ENCODE assay signal across 8 cellular contexts in the genomic region with DNA sequence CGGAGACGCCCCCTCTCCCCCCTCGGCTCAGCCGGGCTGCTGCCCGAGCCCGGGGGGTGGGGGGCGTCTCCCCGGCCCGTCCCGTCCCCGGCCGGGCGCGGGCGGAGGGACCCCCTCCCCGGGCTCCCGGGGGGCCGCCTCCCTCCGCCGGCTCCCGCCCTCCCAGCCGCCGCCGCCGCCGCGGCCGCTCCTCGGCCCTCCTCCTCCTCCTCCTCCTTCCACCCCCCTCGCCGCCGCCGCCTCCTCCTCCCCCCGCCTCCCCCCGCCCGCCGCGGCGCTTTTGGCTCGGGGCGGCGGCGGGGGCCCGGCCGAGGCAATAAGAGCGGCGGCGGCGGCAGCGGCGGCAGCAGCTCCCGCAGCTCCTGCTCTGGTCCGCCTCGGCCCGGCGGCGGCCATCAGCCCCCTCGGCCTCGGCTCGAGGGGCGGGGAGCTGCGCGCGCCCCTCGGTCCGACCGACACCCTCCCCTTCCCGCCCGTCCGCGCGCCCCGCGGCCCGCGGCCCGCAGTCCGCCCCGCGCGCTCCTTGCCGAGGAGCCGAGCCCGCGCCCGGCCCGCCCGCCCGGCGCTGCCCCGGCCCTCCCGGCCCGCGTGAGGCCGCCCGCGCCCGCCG. TPM values are rescaled to one million over a fixed set of nuclear protein-coding genes. Genes with fewer than 3 reads are reported as not detected.
DNase-seq lines count a peak whose midpoint lies in the region; ATAC-seq and TF ChIP-seq lines count a peak whose summit lies in the region.

No MANE protein-coding gene starts in this region.

- H3K9me3 ChIP-seq in DND-41 (ENCODE audit: insufficient read depth, low read length, severe bottlenecking) (no peaks in the 10 kb centered on the region), ectodermal cell (ENCODE audit: control insufficient read depth, low read length) (no peaks in the 10 kb centered on the region), mesenchymal stem cell (ENCODE audit: control insufficient read depth, low read length) (no peaks in the 10 kb centered on the region)

- peak overlapping the region; percentile 71 for H3K4me3 Mint-ChIP-seq in activated CD4-positive, alpha-beta memory T cell treated with anti-CD3 and anti-CD28 coated beads, Interleukin-2, amount 10 ng/mL, durations not matched to agents 7 days and 5 days

- H3K27ac ChIP-seq in DND-41 (ENCODE audit: low read length) = peak overlapping the region; percentile 100
- peak overlapping the region; percentile 68 for H3K27ac ChIP-seq in ectodermal cell (ENCODE audit: insufficient read depth, low read depth, low read length, poor library complexity, severe bottlenecking)
- H3K27ac ChIP-seq in mesenchymal stem cell (ENCODE audit: low read length, poor library complexity, severe bottlenecking) = no peak overlapping the region

- TF ChIP-seq CTCF in DND-41 (IDR thresholded peaks at IDR 0.05; ENCODE audit: borderline replicate concordance, extremely low read depth, low read length, poor library complexity, severe bottlenecking) = no peak

- H3K9ac ChIP-seq in DND-41 (ENCODE audit: low read depth, low read length) (peak overlapping the region; percentile 93), mesenchymal stem cell (ENCODE audit: low read length) (peak overlapping the region; percentile 88)

- no peak overlapping the region for H2BK12ac ChIP-seq in mesenchymal stem cell (ENCODE audit: low read length in 2 of 2)

- H2AK5ac ChIP-seq in mesenchymal stem cell (ENCODE audit: low read length, severe bottlenecking) = no peak overlapping the region

- CTCF ChIA-PET in activated CD4-positive, alpha-beta memory T cell treated with anti-CD3 and anti-CD28 coated beads, Interleukin-2, amount 10 ng/mL, durations not matched to agents 7 days and 5 days (lab: Charles Lee) = no interaction called here

- H2AFZ ChIP-seq in DND-41 (ENCODE audit: low read depth, low read length) = no peak overlapping the region
- peak overlapping the region; percentile 61 for H2AFZ ChIP-seq in mesenchymal stem cell (ENCODE audit: low read depth, low read length)

- peak overlapping the region; percentile 99 to 100 for H3K14ac ChIP-seq in mesenchymal stem cell (ENCODE audit: low read length in 2 of 2)

- H3K4ac ChIP-seq in mesenchymal stem cell (ENCODE audit: low read depth in 1 of 2, low read length in 2 of 2) = peak overlapping the region; percentile 95 to 100

- H3K4me3 ChIP-seq in DND-41 (ENCODE audit: low read depth in 1 of 2, low read length in 2 of 2) (peak overlapping the region; percentile 19 to 85; a peak in 3 of 4 replicates), ectodermal cell (ENCODE audit: insufficient read depth, low read depth, low read length) (peak overlapping the region; percentile 67), mesenchymal stem cell (ENCODE audit: insufficient read depth in 1 of 2, low read depth in 1 of 2, low read length in 2 of 2) (peak overlapping the region; percentile 79 to 96)

- H3K4me1 ChIP-seq in DND-41 (ENCODE audit: insufficient read depth, low read length) = peaks cover 46% of the 10 kb centered on the region
- peaks cover 29% of the 10 kb centered on the region for H3K4me1 ChIP-seq in ectodermal cell (ENCODE audit: control insufficient read depth, insufficient read depth, low read length)
- H3K4me1 ChIP-seq in mesenchymal stem cell (ENCODE audit: control insufficient read depth, insufficient read depth, low read depth, low read length) = peaks cover 17% of the 10 kb centered on the region

- peak overlapping the region; percentile 79 for H2BK5ac ChIP-seq in mesenchymal stem cell (ENCODE audit: low read depth, low read length, poor library complexity, severe bottlenecking)

- peaks cover 29% of the 10 kb centered on the region for H3K36me3 Mint-ChIP-seq in activated CD4-positive, alpha-beta memory T cell treated with anti-CD3 and anti-CD28 coated beads, Interleukin-2, amount 10 ng/mL, durations not matched to agents 7 days and 5 days (ENCODE audit: low read depth)

- peak overlapping the region; percentile 28 for H2BK15ac ChIP-seq in mesenchymal stem cell (ENCODE audit: low read depth, poor library complexity, severe bottlenecking)

- POLR2A ChIA-PET in activated CD4-positive, alpha-beta memory T cell treated with anti-CD3 and anti-CD28 coated beads, Interleukin-2, amount 10 ng/mL, durations not matched to agents 7 days and 5 days (lab: Charles Lee) = interaction anchor here (0.5 to 1.4 kb wide), 10 partner anchors 14 to 276 kb away, joined by 3 to 14 read pairs (median 3); partner anchors contain the start of genes ATP5F1E, PRELID3B and STX16

- H2BK120ac ChIP-seq in mesenchymal stem cell (ENCODE audit: low read depth, low read length) = peak overlapping the region; percentile 99

- H3K27me3 Mint-ChIP-seq in activated CD4-positive, alpha-beta memory T cell treated with anti-CD3 and anti-CD28 coated beads, Interleukin-2, amount 10 ng/mL, durations not matched to agents 7 days and 5 days = no peaks in the 10 kb centered on the region

- H3K4me2 ChIP-seq in DND-41 (ENCODE audit: insufficient read depth, low read length) = peak overlapping the region; percentile 88
- peak overlapping the region; percentile 98 for H3K4me2 ChIP-seq in mesenchymal stem cell (ENCODE audit: low read length, poor library complexity, severe bottlenecking)

- no peak overlapping the region for H3K27ac Mint-ChIP-seq in activated CD4-positive, alpha-beta memory T cell treated with anti-CD3 and anti-CD28 coated beads, Interleukin-2, amount 10 ng/mL, durations not matched to agents 7 days and 5 days

- H3K18ac ChIP-seq in mesenchymal stem cell (ENCODE audit: low read depth in 1 of 2, low read length in 2 of 2) = peak overlapping the region; percentile 97 to 100

- no peak overlapping the region for H3K23ac ChIP-seq in mesenchymal stem cell (ENCODE audit: low read length in 2 of 2)

- peak overlapping the region; percentile 99 for H4K91ac ChIP-seq in mesenchymal stem cell (ENCODE audit: low read length)

- peak; percentile 11; the same call in 2 of the 3 replicates for ATAC-seq in DND-41 (ENCODE audit: insufficient read depth, low read depth)

- peaks cover 48% of the 10 kb centered on the region for H3K4me1 Mint-ChIP-seq in activated CD4-positive, alpha-beta memory T cell treated with anti-CD3 and anti-CD28 coated beads, Interleukin-2, amount 10 ng/mL, durations not matched to agents 7 days and 5 days

- H3K79me2 ChIP-seq in DND-41 (ENCODE audit: insufficient read depth, low read length) = peaks cover 70% of the 10 kb centered on the region

- H3K79me1 ChIP-seq in mesenchymal stem cell (replicated peaks; ENCODE audit: low read length, poor library complexity, severe bottlenecking) = peaks cover 8% of the 10 kb centered on the region

- H4K20me1 ChIP-seq in DND-41 (ENCODE audit: insufficient read depth, low read length) = peaks cover 36% of the 10 kb centered on the region

- 0% methylated on average over 90 to 93 of the region's 99 CpGs for WGBS in ectodermal cell, 2 experiments
- no CpG with 5 or more reads among the region's 99 CpGs for WGBS in mesenchymal stem cell

- DNase-seq in DND-41 (no peak), HCEC 1CT (peak; percentile 56), NCI-H2171 treated with DMSO at 0.1 percent for 48 hours (lab: John Stamatoyannopoulos, UW) (peak; percentile 76), mesenchymal stem cell (peak; percentile 80), NCI-H1694 treated with DMSO at 0.1 percent for 48 hours (lab: John Stamatoyannopoulos, UW) (no peak)
- DNase-seq in activated CD4-positive, alpha-beta memory T cell treated with anti-CD3 and anti-CD28 coated beads, Interleukin-2, amount 10 ng/mL, durations not matched to agents 7 days and 5 days = peak; percentile 75
- peak; percentile 57 for DNase-seq in stimulated activated CD8-positive, alpha-beta memory T cell treated with anti-CD3 and anti-CD28 coated beads, Interleukin-15, amount 100 ng/mL, for 1 hour (ENCODE audit: low read depth)

- H3K36me3 ChIP-seq in DND-41 (ENCODE audit: insufficient read depth, low read length) (peaks cover 24% of the 10 kb centered on the region), ectodermal cell (ENCODE audit: control insufficient read depth, insufficient read depth, low read length) (no peaks in the 10 kb centered on the region), mesenchymal stem cell (ENCODE audit: control insufficient read depth in 1 of 2, insufficient read depth in 2 of 2, low read depth in 1 of 2, low read length in 2 of 2) (peaks cover 0 to 7% of the 10 kb centered on the region in 2 experiments)

- H4K8ac ChIP-seq in mesenchymal stem cell (ENCODE audit: low read length) = no peak overlapping the region

- H3K27me3 ChIP-seq in DND-41 (ENCODE audit: insufficient read depth, low read length, poor library complexity) = no peaks in the 10 kb centered on the region
- peaks cover 4% of the 10 kb centered on the region for H3K27me3 ChIP-seq in ectodermal cell (ENCODE audit: control insufficient read depth, insufficient read depth, low read length, poor library complexity, severe bottlenecking)
- no peaks in the 10 kb centered on the region for H3K27me3 ChIP-seq in mesenchymal stem cell (ENCODE audit: control insufficient read depth in 1 of 2, insufficient read depth in 1 of 2, low read length in 2 of 2)

- no peaks in the 10 kb centered on the region for H3K9me3 Mint-ChIP-seq in activated CD4-positive, alpha-beta memory T cell treated with anti-CD3 and anti-CD28 coated beads, Interleukin-2, amount 10 ng/mL, durations not matched to agents 7 days and 5 days

RNA-seq across cellular contexts. Expression of gene GNAS, which starts 38.7 kb away (rescaled TPM):
- 100 to 1,000 TPM; 790 to 809 TPM for total RNA-seq in activated CD4-positive, alpha-beta memory T cell treated with anti-CD3 and anti-CD28 coated beads, Interleukin-2, amount 10 ng/mL, durations not matched to agents 7 days and 5 days
- polyA plus RNA-seq in ectodermal cell (2013, experiment 1 of 4) = 1,487 TPM
- polyA plus RNA-seq in ectodermal cell (2013, experiment 2 of 4) = 1,411 TPM
- 1,350 TPM for polyA plus RNA-seq in ectodermal cell (2013, experiment 3 of 4)
- 1,464 TPM for polyA plus RNA-seq in ectodermal cell (2013, experiment 4 of 4)
- polyA plus RNA-seq in mesenchymal stem cell (2013, experiment 1 of 2) = 1,046 TPM
- polyA plus RNA-seq in mesenchymal stem cell (2013, experiment 2 of 2) = 1,042 TPM

RNA-seq across cellular contexts. Expression of gene GNAS-AS1, which starts 40.5 kb away (rescaled TPM):
- total RNA-seq in activated CD4-positive, alpha-beta memory T cell treated with anti-CD3 and anti-CD28 coated beads, Interleukin-2, amount 10 ng/mL, durations not matched to agents 7 days and 5 days = 1 to 10 TPM in 1 of 2 experiments, under 1 TPM in 1; 0.65 to 1.0 TPM
- polyA plus RNA-seq in ectodermal cell (2013, experiment 1 of 4) = 6.8 TPM
- polyA plus RNA-seq in ectodermal cell (2013, experiment 2 of 4) = 10.7 TPM
- 6.1 TPM for polyA plus RNA-seq in ectodermal cell (2013, experiment 3 of 4)
- polyA plus RNA-seq in ectodermal cell (2013, experiment 4 of 4) = 7.3 TPM
- polyA plus RNA-seq in mesenchymal stem cell (2013, experiment 1 of 2) = 0.26 TPM
- polyA plus RNA-seq in mesenchymal stem cell (2013, experiment 2 of 2) = 0.26 TPM

Comparison
In these comparisons a context has a peak if more than half of its experiments do, and no peak if none do; other contexts are left out.
1. DNase-seq: peak in HCEC 1CT (single experiment), NCI-H2171 treated with DMSO at 0.1 percent for 48 hours (single experiment), activated CD4-positive, alpha-beta memory T cell treated with anti-CD3 and anti-CD28 coated beads, Interleukin-2, amount 10 ng/mL, durations not matched to agents 7 days and 5 days (single experiment), mesenchymal stem cell (single experiment) and stimulated activated CD8-positive, alpha-beta memory T cell treated with anti-CD3 and anti-CD28 coated beads, Interleukin-15, amount 100 ng/mL, for 1 hour (single experiment); none in DND-41 (single experiment) and NCI-H1694 treated with DMSO at 0.1 percent for 48 hours (single experiment).
2. Peak in every context shown above with its lines, with median percentiles within 50 percentile points of each other: H3K4me3 ChIP-seq.